Comparison of ENCODE assay signal across 9 cellular contexts in genomic region chr6:137738197-137738596, GRCh38.
DNase-seq lines count a peak whose midpoint lies in the region; ATAC-seq and TF ChIP-seq lines count a peak whose summit lies in the region.
"Had no signal": no experiment of that assay in that cellular context is flagged by ENCODE, and none has a peak within 500 bp of the region (broad histone marks: within the 10 kb centered on the region; RNA-seq: fewer than 3 reads in every experiment).

No MANE protein-coding gene starts in this region.

- H3K27me3 Mint-ChIP-seq in activated CD8-positive, alpha-beta T cell treated with anti-CD3 and anti-CD28 coated beads for 36 hours, result peaks cover 2% of the 10 kb centered on the region
- peaks cover 5% of the 10 kb centered on the region for H3K27me3 Mint-ChIP-seq in activated CD8-positive, alpha-beta T cell treated with anti-CD3 and anti-CD28 coated beads, Interleukin-2, amount 10 ng/mL, durations not matched to agents 7 days and 5 days (ENCODE audit: low read depth)
- H3K27me3 Mint-ChIP-seq in stimulated activated naive CD8-positive, alpha-beta T cell treated with anti-CD3 and anti-CD28 coated beads, Interleukin-15, Interleukin-2, amounts not matched to agents 100 ng/mL and 50 ng/mL, for 24 hours, result no peaks in the 10 kb centered on the region

- DNase-seq in activated CD8-positive, alpha-beta T cell treated with anti-CD3 and anti-CD28 coated beads for 36 hours, result peak; percentile 23
- DNase-seq in activated CD8-positive, alpha-beta T cell treated with anti-CD3 and anti-CD28 coated beads, Interleukin-2, amount 10 ng/mL, durations not matched to agents 7 days and 5 days, result no peak
- DNase-seq in RWPE2 (ENCODE audit: low spot score), result no peak
- DNase-seq in fibroblast of peridontal ligament (ENCODE audit: extremely low read depth), result peak; percentile 82
- DNase-seq in NCI-H748 (lab: John Stamatoyannopoulos, UW; ENCODE audit: unreplicated experiment), result no peak
- DNase-seq in stimulated activated CD4-positive, alpha-beta T cell treated with anti-CD3 and anti-CD28 coated beads, Interleukin-4, amount 100 ng/mL, for 1 hour, result no peak
- DNase-seq: transverse colon had no signal

- peaks cover 22% of the 10 kb centered on the region for H3K4me1 Mint-ChIP-seq in activated CD8-positive, alpha-beta T cell treated with anti-CD3 and anti-CD28 coated beads for 36 hours (ENCODE audit: low read depth)
- peaks cover 17% of the 10 kb centered on the region for H3K4me1 Mint-ChIP-seq in activated CD8-positive, alpha-beta T cell treated with anti-CD3 and anti-CD28 coated beads, Interleukin-2, amount 10 ng/mL, durations not matched to agents 7 days and 5 days (ENCODE audit: low read depth)
- H3K4me1 Mint-ChIP-seq in stimulated activated naive CD8-positive, alpha-beta T cell treated with anti-CD3 and anti-CD28 coated beads, Interleukin-15, Interleukin-2, amounts not matched to agents 100 ng/mL and 50 ng/mL, for 24 hours (ENCODE audit: low read depth), result peaks cover 25% of the 10 kb centered on the region

- no peaks in the 10 kb centered on the region for H3K36me3 ChIP-seq in RWPE2 (ENCODE audit: low read depth)
- H3K36me3 ChIP-seq: transverse colon had no signal

- peaks cover 1% of the 10 kb centered on the region for H3K36me3 Mint-ChIP-seq in activated CD8-positive, alpha-beta T cell treated with anti-CD3 and anti-CD28 coated beads for 36 hours (ENCODE audit: low read depth)
- H3K36me3 Mint-ChIP-seq in activated CD8-positive, alpha-beta T cell treated with anti-CD3 and anti-CD28 coated beads, Interleukin-2, amount 10 ng/mL, durations not matched to agents 7 days and 5 days (ENCODE audit: low read depth), result peaks cover 2% of the 10 kb centered on the region
- no peaks in the 10 kb centered on the region for H3K36me3 Mint-ChIP-seq in stimulated activated naive CD8-positive, alpha-beta T cell treated with anti-CD3 and anti-CD28 coated beads, Interleukin-15, Interleukin-2, amounts not matched to agents 100 ng/mL and 50 ng/mL, for 24 hours (ENCODE audit: low read depth)

- H3K4me3 ChIP-seq in RWPE2 (ENCODE audit: severe bottlenecking), result no peak overlapping the region
- H3K4me3 ChIP-seq: transverse colon had no signal

- intact Hi-C loops in activated CD8-positive, alpha-beta T cell treated with anti-CD3 and anti-CD28 coated beads for 36 hours (cut with micrococcal nuclease), result no loop called here

- no peaks in the 10 kb centered on the region for H3K9me3 ChIP-seq in RWPE2 (ENCODE audit: severe bottlenecking)
- H3K9me3 ChIP-seq: transverse colon had no signal

- no peaks in the 10 kb centered on the region for H3K27me3 ChIP-seq in RWPE2 (ENCODE audit: insufficient read depth, poor library complexity, severe bottlenecking)
- H3K27me3 ChIP-seq: transverse colon had no signal

- CTCF ChIA-PET in activated CD8-positive, alpha-beta T cell treated with anti-CD3 and anti-CD28 coated beads for 36 hours (lab: Charles Lee), result no interaction called here
- CTCF ChIA-PET in activated CD8-positive, alpha-beta T cell treated with anti-CD3 and anti-CD28 coated beads, Interleukin-2, amount 10 ng/mL, durations not matched to agents 7 days and 5 days (lab: Charles Lee), result interaction anchor here (1.1 kb wide), 1 partner anchor 9 kb away, joined by 3 read pairs; no protein-coding TSS in a partner anchor

- TF ChIP-seq CTCF in activated CD8-positive, alpha-beta T cell treated with anti-CD3 and anti-CD28 coated beads for 36 hours (IDR thresholded peaks at IDR 0.05), result no peak
- no peak for TF ChIP-seq CTCF in RWPE2 (IDR thresholded peaks at IDR 0.05; ENCODE audit: poor library complexity, severe bottlenecking)

- no peak overlapping the region for H3K27ac ChIP-seq in RWPE2 (ENCODE audit: poor library complexity, severe bottlenecking)
- H3K27ac ChIP-seq: transverse colon had no signal

- POLR2A ChIA-PET in activated CD8-positive, alpha-beta T cell treated with anti-CD3 and anti-CD28 coated beads for 36 hours (lab: Charles Lee), result no interaction called here
- POLR2A ChIA-PET in activated CD8-positive, alpha-beta T cell treated with anti-CD3 and anti-CD28 coated beads, Interleukin-2, amount 10 ng/mL, durations not matched to agents 7 days and 5 days (lab: Charles Lee), result no interaction called here

- no peaks in the 10 kb centered on the region for H3K9me3 Mint-ChIP-seq in activated CD8-positive, alpha-beta T cell treated with anti-CD3 and anti-CD28 coated beads for 36 hours
- no peaks in the 10 kb centered on the region for H3K9me3 Mint-ChIP-seq in activated CD8-positive, alpha-beta T cell treated with anti-CD3 and anti-CD28 coated beads, Interleukin-2, amount 10 ng/mL, durations not matched to agents 7 days and 5 days (ENCODE audit: insufficient read depth)
- H3K9me3 Mint-ChIP-seq in stimulated activated naive CD8-positive, alpha-beta T cell treated with anti-CD3 and anti-CD28 coated beads, Interleukin-15, Interleukin-2, amounts not matched to agents 100 ng/mL and 50 ng/mL, for 24 hours, result no peaks in the 10 kb centered on the region

- H3K4me1 ChIP-seq in RWPE2 (ENCODE audit: insufficient read depth, poor library complexity, severe bottlenecking), result peaks cover 7% of the 10 kb centered on the region

- ATAC-seq in activated CD8-positive, alpha-beta T cell treated with anti-CD3 and anti-CD28 coated beads for 36 hours, result peak; percentile 64
- no peak for ATAC-seq in activated CD8-positive, alpha-beta T cell treated with anti-CD3 and anti-CD28 coated beads, Interleukin-2, amount 10 ng/mL, durations not matched to agents 7 days and 5 days
- ATAC-seq in RWPE2 (ENCODE audit: low read depth) (peak; percentile 72), HG03095 (IDR thresholded peaks at IDR 0.05; ENCODE audit: unreplicated experiment) (no peak)

- no peak overlapping the region for H3K27ac Mint-ChIP-seq in activated CD8-positive, alpha-beta T cell treated with anti-CD3 and anti-CD28 coated beads for 36 hours
- H3K27ac Mint-ChIP-seq in activated CD8-positive, alpha-beta T cell treated with anti-CD3 and anti-CD28 coated beads, Interleukin-2, amount 10 ng/mL, durations not matched to agents 7 days and 5 days, result no peak overlapping the region
- H3K27ac Mint-ChIP-seq in stimulated activated naive CD8-positive, alpha-beta T cell treated with anti-CD3 and anti-CD28 coated beads, Interleukin-15, Interleukin-2, amounts not matched to agents 100 ng/mL and 50 ng/mL, for 24 hours, result peak overlapping the region; percentile 28

- H3K4me3 Mint-ChIP-seq in activated CD8-positive, alpha-beta T cell treated with anti-CD3 and anti-CD28 coated beads for 36 hours, result no peak overlapping the region
- no peak overlapping the region for H3K4me3 Mint-ChIP-seq in activated CD8-positive, alpha-beta T cell treated with anti-CD3 and anti-CD28 coated beads, Interleukin-2, amount 10 ng/mL, durations not matched to agents 7 days and 5 days
- no peak overlapping the region for H3K4me3 Mint-ChIP-seq in stimulated activated naive CD8-positive, alpha-beta T cell treated with anti-CD3 and anti-CD28 coated beads, Interleukin-15, Interleukin-2, amounts not matched to agents 100 ng/mL and 50 ng/mL, for 24 hours

Comparison
In these comparisons a context has a peak if more than half of its experiments do, and no peak if none do; other contexts are left out.
1. ATAC-seq: peak in activated CD8-positive, alpha-beta T cell treated with anti-CD3 and anti-CD28 coated beads for 36 hours (single experiment) and RWPE2 (single experiment); none in activated CD8-positive, alpha-beta T cell treated with anti-CD3 and anti-CD28 coated beads, Interleukin-2, amount 10 ng/mL, durations not matched to agents 7 days and 5 days (single experiment) and HG03095 (single experiment).
2. DNase-seq: peak in activated CD8-positive, alpha-beta T cell treated with anti-CD3 and anti-CD28 coated beads for 36 hours (single experiment) and fibroblast of peridontal ligament (single experiment); none in activated CD8-positive, alpha-beta T cell treated with anti-CD3 and anti-CD28 coated beads, Interleukin-2, amount 10 ng/mL, durations not matched to agents 7 days and 5 days (single experiment), RWPE2 (single experiment), NCI-H748 (single experiment) and stimulated activated CD4-positive, alpha-beta T cell treated with anti-CD3 and anti-CD28 coated beads, Interleukin-4, amount 100 ng/mL, for 1 hour (single experiment).